7 cellular contexts compared by ENCODE assay signal in the genomic region with DNA sequence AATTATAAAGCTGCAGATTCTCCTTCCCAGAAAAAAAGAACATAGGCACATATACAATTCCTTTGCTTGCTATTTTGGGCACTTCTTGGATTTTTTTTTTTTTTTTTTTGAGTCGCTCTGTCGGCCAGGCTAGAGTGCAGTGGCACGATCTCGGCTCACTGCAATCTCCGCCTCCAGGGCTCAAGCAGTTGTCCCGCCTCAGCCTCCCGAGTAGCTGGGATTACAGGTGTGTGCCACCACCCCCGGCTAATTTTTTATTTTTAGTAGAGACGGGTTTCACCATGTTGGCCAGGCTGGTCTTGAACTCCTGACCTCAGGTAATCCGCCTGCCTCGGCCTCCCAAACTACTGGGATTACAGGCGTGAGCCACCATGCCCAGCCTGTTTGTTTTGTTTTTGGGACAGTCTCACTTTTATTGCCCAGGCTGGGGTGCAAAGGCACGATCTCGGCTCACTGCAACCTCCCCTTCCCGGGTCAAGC. TPM values are rescaled to one million over a fixed set of nuclear protein-coding genes. Genes with fewer than 3 reads are reported as not detected.
DNase-seq lines count a peak whose midpoint lies in the region; ATAC-seq and TF ChIP-seq lines count a peak whose summit lies in the region.
"Not testable (repeated sequence)": the region's sequence is repeated elsewhere in the genome, so short reads cannot be mapped to it uniquely, and the experiment has no call there.

No MANE protein-coding gene starts in this region.

- TF ChIP-seq CTCF in PC-9 (conservative IDR thresholded peaks at IDR 0.05); left ventricle myocardium inferior (IDR thresholded peaks at IDR 0.05; ENCODE audit: borderline replicate concordance): not testable (repeated sequence)

- peak overlapping the region; percentile 99 for H3K9ac ChIP-seq in GM23248

- not testable (repeated sequence) for H3K9me2 ChIP-seq in GM23248 (ENCODE audit: insufficient read depth); PC-9 (ENCODE audit: insufficient read depth)

- H3K79me2 ChIP-seq in GM23248 (ENCODE audit: insufficient read depth) (peaks cover 39% of the 10 kb centered on the region), PC-9 (ENCODE audit: low read depth) (peaks cover 37% of the 10 kb centered on the region)

- peak overlapping the region; percentile 95 for H3K4me3 ChIP-seq in GM23248
- H3K4me3 ChIP-seq in PC-9: peak overlapping the region; percentile 99; the same call in 1 of the 2 replicates
- peak overlapping the region; percentile 82 for H3K4me3 ChIP-seq in left ventricle myocardium inferior

- intact Hi-C loops in PC-9 (cut with micrococcal nuclease; ENCODE audit: unreplicated experiment) (loop anchor here (10.0 kb wide), 1 partner anchor 61 kb away; no protein-coding TSS in a partner anchor), left ventricle myocardium inferior (cut with micrococcal nuclease) (loop anchor here (10.0 kb wide), 1 partner anchor 81 kb away; the partner anchor contains the start of gene ATP5F1B)

- H3K4me1 ChIP-seq in GM23248 (ENCODE audit: insufficient read depth): peaks cover 28% of the 10 kb centered on the region
- H3K4me1 ChIP-seq in PC-9 (replicated peaks; ENCODE audit: insufficient read depth): peaks cover 28% of the 10 kb centered on the region
- peaks cover 38% of the 10 kb centered on the region for H3K4me1 ChIP-seq in left ventricle myocardium inferior

- peaks cover 91% of the 10 kb centered on the region for H3K36me3 Mint-ChIP-seq in activated T-cell treated with anti-CD3 and anti-CD28 coated beads, Interleukin-2, amount 50 U/mL, for 24 hours (ENCODE audit: low read depth)
- peaks cover 43% of the 10 kb centered on the region for H3K36me3 Mint-ChIP-seq in central memory CD8-positive, alpha-beta T cell (ENCODE audit: insufficient read depth)
- H3K36me3 Mint-ChIP-seq in naive thymus-derived CD8-positive, alpha-beta T cell: peaks cover 0 to 45% (median 13%) of the 10 kb centered on the region in 3 donors

- CTCF ChIA-PET in PC-9 (lab: Charles Lee): interaction anchor here (0.6 to 1.0 kb wide), 4 partner anchors 75 to 386 kb away, joined by 4 to 8 read pairs (median 5); no protein-coding TSS in a partner anchor

- not testable (repeated sequence) for H3K27me3 Mint-ChIP-seq in activated T-cell treated with anti-CD3 and anti-CD28 coated beads, Interleukin-2, amount 50 U/mL, for 24 hours; central memory CD8-positive, alpha-beta T cell; naive thymus-derived CD8-positive, alpha-beta T cell

- H4K20me1 ChIP-seq in GM23248 (ENCODE audit: insufficient read depth) (peaks cover 25% of the 10 kb centered on the region), PC-9 (ENCODE audit: insufficient read depth) (peaks cover 27% of the 10 kb centered on the region)

- H3F3A ChIP-seq in GM23248 (ENCODE audit: insufficient read depth) (peaks cover 35% of the 10 kb centered on the region), PC-9 (ENCODE audit: insufficient read depth, low read depth) (peaks cover 49% of the 10 kb centered on the region)

- not testable (repeated sequence) for H3K9me3 Mint-ChIP-seq in activated T-cell treated with anti-CD3 and anti-CD28 coated beads, Interleukin-2, amount 50 U/mL, for 24 hours; central memory CD8-positive, alpha-beta T cell; naive thymus-derived CD8-positive, alpha-beta T cell

- POLR2A ChIA-PET in PC-9 (lab: Charles Lee; ENCODE audit: unreplicated experiment): interaction anchor here (0.5 to 0.6 kb wide), 3 partner anchors 23 to 153 kb away, joined by 3 to 12 read pairs (median 8); no protein-coding TSS in a partner anchor
- POLR2A ChIA-PET in naive thymus-derived CD8-positive, alpha-beta T cell (lab: Charles Lee): interaction anchor here (0.7 to 3.2 kb wide), 19 partner anchors 8 to 565 kb away, joined by 3 to 110 read pairs (median 8); partner anchors contain the start of genes ATP5F1B, BAZ2A, LRP1 and NEMP1

- H3K27ac ChIP-seq in GM23248 (peak overlapping the region; percentile 90), PC-9 (peak overlapping the region; percentile 94), left ventricle myocardium inferior (replicated peaks) (peak overlapping the region; percentile 95)

- not testable (repeated sequence) for DNase-seq in GM23248; PC-9; activated T-cell treated with anti-CD3 and anti-CD28 coated beads, Interleukin-2, amount 50 U/mL, for 24 hours; central memory CD8-positive, alpha-beta T cell (ENCODE audit: low spot score in 2 of 2); left ventricle myocardium inferior; naive thymus-derived CD8-positive, alpha-beta T cell
- peak; percentile 23 for DNase-seq in stimulated activated CD8-positive, alpha-beta memory T cell treated with anti-CD3 and anti-CD28 coated beads, Interleukin-4, amount 100 ng/mL, for 48 hours

- WGBS in GM23248 (ENCODE audit: low coverage in 1 of 2, low lambda C conversion rate in 2 of 2, missing lambda C conversion rate in 2 of 2), 2 experiments: 86% methylated on average over 15 of the region's 15 CpGs

- peak overlapping the region; percentile 85 for H3K4me2 ChIP-seq in GM23248 (ENCODE audit: unreplicated experiment)
- H3K4me2 ChIP-seq in PC-9: peak overlapping the region; percentile 98

- BruUV-seq in PC-9 (replicated peaks; lab: Mats Ljungman, UMichigan): not testable (repeated sequence)

- not testable (repeated sequence) for H3K27me3 ChIP-seq in GM23248 (replicated peaks; ENCODE audit: insufficient read depth); PC-9 (ENCODE audit: insufficient read depth, low read depth); left ventricle myocardium inferior (ENCODE audit: low read depth)

- H3K4me3 Mint-ChIP-seq in activated T-cell treated with anti-CD3 and anti-CD28 coated beads, Interleukin-2, amount 50 U/mL, for 24 hours: peak overlapping the region; percentile 98
- peak overlapping the region; percentile 99 for H3K4me3 Mint-ChIP-seq in central memory CD8-positive, alpha-beta T cell
- H3K4me3 Mint-ChIP-seq in naive thymus-derived CD8-positive, alpha-beta T cell: peak overlapping the region; percentile 92 to 98 (median 96)

- not testable (repeated sequence) for ATAC-seq in central memory CD8-positive, alpha-beta T cell (replicated peaks; ENCODE audit: extremely low read depth, poor library complexity, severe bottlenecking); naive thymus-derived CD8-positive, alpha-beta T cell

- in situ Hi-C loops in GM23248 (cut with MboI): not testable (repeated sequence)

- H3K36me3 ChIP-seq in GM23248 (ENCODE audit: low read depth) (peaks cover 16% of the 10 kb centered on the region), PC-9 (ENCODE audit: low read depth) (peaks cover 30% of the 10 kb centered on the region), left ventricle myocardium inferior (peaks cover 26% of the 10 kb centered on the region)

- H3K4me1 Mint-ChIP-seq in activated T-cell treated with anti-CD3 and anti-CD28 coated beads, Interleukin-2, amount 50 U/mL, for 24 hours (ENCODE audit: low read depth): peaks cover 32% of the 10 kb centered on the region
- peaks cover 49% of the 10 kb centered on the region for H3K4me1 Mint-ChIP-seq in central memory CD8-positive, alpha-beta T cell
- peaks cover 23 to 49% (median 42%) of the 10 kb centered on the region in 4 donors for H3K4me1 Mint-ChIP-seq in naive thymus-derived CD8-positive, alpha-beta T cell

- peak overlapping the region; percentile 90 for H2AFZ ChIP-seq in GM23248
- peak overlapping the region; percentile 84; the same call in 1 of the 2 replicates for H2AFZ ChIP-seq in PC-9

- not testable (repeated sequence) for H3K9me3 ChIP-seq in GM23248 (ENCODE audit: low read depth); PC-9 (ENCODE audit: insufficient read depth, low read depth); left ventricle myocardium inferior (replicated peaks)

- H3K27ac Mint-ChIP-seq in activated T-cell treated with anti-CD3 and anti-CD28 coated beads, Interleukin-2, amount 50 U/mL, for 24 hours: peak overlapping the region; percentile 99
- peak overlapping the region; percentile 99 for H3K27ac Mint-ChIP-seq in central memory CD8-positive, alpha-beta T cell (ENCODE audit: low read depth)
- H3K27ac Mint-ChIP-seq in naive thymus-derived CD8-positive, alpha-beta T cell: peak overlapping the region; percentile 97 to 99 (median 98)

RNA-seq across cellular contexts. Expression of gene NACA, which starts 1.1 kb away (rescaled TPM):
- 624 and 672 TPM in 2 replicates for total RNA-seq in GM23248 (2014; rRNA removed; shearing (Covaris generic))
- 759 and 762 TPM in 2 replicates for polyA plus RNA-seq in GM23248 (2016; fragmentation: Nextera tagmentation; extraction: Ambion mirVana)
- total RNA-seq in PC-9 (2021) (812 and 1,035 TPM in 2 replicates), left ventricle myocardium inferior (477 TPM)
- total RNA-seq in naive thymus-derived CD8-positive, alpha-beta T cell: 1,000 to 10,000 TPM; 1,471 to 1,474 TPM
- polyA plus RNA-seq in naive thymus-derived CD8-positive, alpha-beta T cell: 1,000 to 10,000 TPM; 1,330 to 1,441 (median 1,344) TPM

RNA-seq across cellular contexts. Expression of gene PRIM1, which starts 25.9 kb away (rescaled TPM):
- total RNA-seq in GM23248 (2014; rRNA removed; shearing (Covaris generic)): 6.1 and 7.6 TPM in 2 replicates
- 5.3 and 8.7 TPM in 2 replicates for polyA plus RNA-seq in GM23248 (2016; fragmentation: Nextera tagmentation; extraction: Ambion mirVana)
- total RNA-seq in PC-9 (2021) (27.2 and 35.8 TPM in 2 replicates), left ventricle myocardium inferior (2.7 TPM)
- total RNA-seq in naive thymus-derived CD8-positive, alpha-beta T cell: 10 to 100 TPM; 26.3 to 26.7 TPM
- 10 to 100 TPM; 43.8 to 49.1 (median 45.8) TPM for polyA plus RNA-seq in naive thymus-derived CD8-positive, alpha-beta T cell

RNA-seq across cellular contexts. Expression of gene HSD17B6, which starts 36.9 kb away (rescaled TPM):
- total RNA-seq in GM23248 (2014; rRNA removed; shearing (Covaris generic)): 0.22 and 4.3 TPM in 2 replicates
- 0.51 and 0.94 TPM in 2 replicates for polyA plus RNA-seq in GM23248 (2016; fragmentation: Nextera tagmentation; extraction: Ambion mirVana)
- total RNA-seq in PC-9 (2021) (2.1 and 2.2 TPM in 2 replicates), left ventricle myocardium inferior (not detected)
- total RNA-seq in naive thymus-derived CD8-positive, alpha-beta T cell: 1 to 10 TPM; 1.2 to 1.3 TPM
- polyA plus RNA-seq in naive thymus-derived CD8-positive, alpha-beta T cell: 1 to 10 TPM in 2 of 3 donors, under 1 TPM in 1; 0.71 to 1.3 (median 1.1) TPM

RNA-seq across cellular contexts. Expression of gene PTGES3, which starts 38.2 kb away (rescaled TPM):
- 79.9 and 89.2 TPM in 2 replicates for total RNA-seq in GM23248 (2014; rRNA removed; shearing (Covaris generic))
- 237 and 245 TPM in 2 replicates for polyA plus RNA-seq in GM23248 (2016; fragmentation: Nextera tagmentation; extraction: Ambion mirVana)
- total RNA-seq in PC-9 (2021): 227 and 322 TPM in 2 replicates
- 136 TPM for total RNA-seq in left ventricle myocardium inferior
- 100 to 1,000 TPM; 179 to 197 TPM for total RNA-seq in naive thymus-derived CD8-positive, alpha-beta T cell
- polyA plus RNA-seq in naive thymus-derived CD8-positive, alpha-beta T cell: 100 to 1,000 TPM; 229 to 236 (median 234) TPM
